Comparison of ENCODE assay signal across 16 cellular contexts in the genomic region with DNA sequence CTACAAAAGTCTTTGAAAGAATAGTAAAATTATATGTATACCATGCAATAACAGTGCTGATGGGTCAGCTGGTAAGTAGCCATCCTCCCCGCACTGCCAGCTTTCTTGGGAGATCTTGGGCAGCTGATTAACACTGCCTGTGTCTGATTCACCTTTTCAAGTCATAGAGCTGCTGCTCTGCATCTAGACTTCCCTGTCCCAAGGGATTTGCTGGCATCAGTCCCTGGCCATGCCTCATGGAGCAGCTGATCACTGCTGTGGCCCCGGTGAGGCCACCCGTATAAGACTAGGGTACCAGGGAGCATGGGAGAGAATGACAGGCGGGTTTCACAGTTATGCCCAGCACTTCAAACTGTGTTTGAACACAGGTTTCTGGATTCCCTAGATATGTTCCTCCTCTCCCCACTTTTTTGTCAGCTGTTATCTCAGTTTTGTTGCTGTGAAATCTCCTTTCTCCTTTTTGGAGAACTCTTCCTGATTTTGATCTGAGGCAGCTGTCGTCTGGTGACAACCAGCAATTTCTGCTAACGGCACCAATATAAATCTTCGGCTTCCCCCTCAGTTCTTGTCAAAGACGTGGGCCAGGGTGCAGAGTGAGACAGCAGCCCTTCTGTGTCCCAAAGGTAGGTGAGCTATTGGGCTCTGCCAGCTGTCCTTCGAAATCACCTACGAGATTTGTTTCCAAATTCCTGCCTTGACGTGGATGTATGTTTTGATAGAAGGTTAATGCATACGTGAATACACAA.
A peak's percentile ranks its signal among the peaks of the same experiment; 100 is the strongest.
DNase-seq lines count a peak whose midpoint lies in the region; ATAC-seq and TF ChIP-seq lines count a peak whose summit lies in the region.
"Had no signal": no experiment of that assay in that cellular context is flagged by ENCODE, and none has a peak within 500 bp of the region (broad histone marks: within the 10 kb centered on the region; RNA-seq: fewer than 3 reads in every experiment).

No MANE protein-coding gene starts in this region.

- H3K9ac ChIP-seq in GM23248, result no peak overlapping the region
- H3K9ac ChIP-seq: BLaER1 had no signal

- H3K36me3 ChIP-seq in GM23248 (ENCODE audit: low read depth) (no peaks in the 10 kb centered on the region), esophagus muscularis mucosa (no peaks in the 10 kb centered on the region), osteoblast (ENCODE audit: insufficient read depth, low read length) (no peaks in the 10 kb centered on the region)
- H3K36me3 ChIP-seq: BLaER1 had no signal

- intact Hi-C loops in esophagus muscularis mucosa (cut with DNase I), result no loop called here

- no peaks in the 10 kb centered on the region for H3K9me2 ChIP-seq in GM23248 (ENCODE audit: insufficient read depth)

- peak; percentile 9 for DNase-seq in AG08395 (ENCODE audit: low spot score)
- peak; percentile 48 for DNase-seq in GM23248
- DNase-seq in esophagus muscularis mucosa (ENCODE audit: extremely low spot score), result peak; percentile 53
- DNase-seq in osteoblast (ENCODE audit: insufficient read length, low spot score, missing footprints), result peak; percentile 88
- DNase-seq in HCEC 1CT, result no peak
- DNase-seq: DMS 273 treated with DMSO at 0.1 percent for 48 hours, H9, NCI-H1092, NCI-H1694, NCI-H2107, NCI-H446, NCI-H748 treated with DMSO at 0.1 percent for 48 hours, SHP77 treated with DMSO at 0.1 percent for 48 hours had no signal

- H3K4me1 ChIP-seq in GM23248 (ENCODE audit: insufficient read depth) (no peaks in the 10 kb centered on the region), esophagus muscularis mucosa (peaks cover 0 to 9% (median 3%) of the 10 kb centered on the region in 4 donors), osteoblast (ENCODE audit: insufficient read depth, low read length) (peaks cover 3% of the 10 kb centered on the region)
- H3K4me1 ChIP-seq: BLaER1 had no signal

- no peak overlapping the region for H3K4me3 ChIP-seq in GM23248
- no peak overlapping the region for H3K4me3 ChIP-seq in esophagus muscularis mucosa
- no peak overlapping the region for H3K4me3 ChIP-seq in osteoblast (ENCODE audit: insufficient read depth, low read length)
- H3K4me3 ChIP-seq: BLaER1 had no signal

- no peak overlapping the region for H3K4me2 ChIP-seq in GM23248 (ENCODE audit: unreplicated experiment)
- H3K4me2 ChIP-seq in osteoblast (ENCODE audit: insufficient read depth, low read length), result no peak overlapping the region
- H3K4me2 ChIP-seq: BLaER1 had no signal

- H3K9me3 ChIP-seq in GM23248 (ENCODE audit: low read depth) (no peaks in the 10 kb centered on the region), esophagus muscularis mucosa (no peaks in the 10 kb centered on the region), osteoblast (ENCODE audit: low read depth, low read length) (no peaks in the 10 kb centered on the region)
- H3K9me3 ChIP-seq: BLaER1 had no signal

- H3K79me2 ChIP-seq in GM23248 (ENCODE audit: insufficient read depth) (no peaks in the 10 kb centered on the region), osteoblast (ENCODE audit: insufficient read depth, low read length) (no peaks in the 10 kb centered on the region)

- ATAC-seq in GM19328 (IDR thresholded peaks at IDR 0.05; ENCODE audit: unreplicated experiment) (no peak), HG03025 (IDR thresholded peaks at IDR 0.05; ENCODE audit: low FRiP score, unreplicated experiment) (no peak)

- 30 to 33% methylated on average over 12 of the region's 12 CpGs for WGBS in GM23248 (ENCODE audit: low coverage in 1 of 2, low lambda C conversion rate in 2 of 2, missing lambda C conversion rate in 2 of 2), 2 experiments
- WGBS in esophagus muscularis mucosa, result 39% methylated on average over 12 of the region's 12 CpGs

- TF ChIP-seq CTCF in esophagus muscularis mucosa (IDR thresholded peaks at IDR 0.05) (no peak), osteoblast (IDR thresholded peaks at IDR 0.05; ENCODE audit: extremely low read depth, low read depth, low read length) (no peak)

- TF ChIP-seq EP300 in esophagus muscularis mucosa (IDR thresholded peaks at IDR 0.05), result no peak

- H3K27me3 ChIP-seq in GM23248 (replicated peaks; ENCODE audit: insufficient read depth), result peaks cover 30% of the 10 kb centered on the region
- H3K27me3 ChIP-seq in esophagus muscularis mucosa, result peaks cover 0 to 46% (median 0%) of the 10 kb centered on the region in 4 donors
- H3K27me3 ChIP-seq in osteoblast (ENCODE audit: insufficient read depth, low read length), result peaks cover 60% of the 10 kb centered on the region
- H3K27me3 ChIP-seq: BLaER1 had no signal

- H3F3A ChIP-seq in GM23248 (ENCODE audit: insufficient read depth), result no peaks in the 10 kb centered on the region

- H2AFZ ChIP-seq in GM23248, result no peak overlapping the region
- H2AFZ ChIP-seq in osteoblast (ENCODE audit: low read length), result no peak overlapping the region

- no peak for TF ChIP-seq POLR2A in esophagus muscularis mucosa (IDR thresholded peaks at IDR 0.05; ENCODE audit: low read depth)

- H4K20me1 ChIP-seq in GM23248 (ENCODE audit: insufficient read depth) (no peaks in the 10 kb centered on the region), osteoblast (ENCODE audit: insufficient read depth, low read length) (no peaks in the 10 kb centered on the region)
- H4K20me1 ChIP-seq: BLaER1 had no signal

- H3K27ac ChIP-seq in GM23248 (no peak overlapping the region), esophagus muscularis mucosa (replicated peaks in 1 of 4) (no peak overlapping the region), osteoblast (ENCODE audit: low read depth, low read length) (no peak overlapping the region)
- H3K27ac ChIP-seq: BLaER1 had no signal

- in situ Hi-C loops in GM23248 (cut with MboI), result no loop called here
